ENCODE assay signal across 9 cellular contexts in genomic region chr2:37189452-37190153, GRCh38. TPM values are rescaled to one million over a fixed set of nuclear protein-coding genes. Genes with fewer than 3 reads are reported as not detected.
DNase-seq lines count a peak whose midpoint lies in the region; ATAC-seq and TF ChIP-seq lines count a peak whose summit lies in the region.
"Had no signal": no experiment of that assay in that cellular context is flagged by ENCODE, and none has a peak within 500 bp of the region (broad histone marks: within the 10 kb centered on the region; RNA-seq: fewer than 3 reads in every experiment).

No MANE protein-coding gene starts in this region.

- H4K20me1 ChIP-seq in MM.1S (ENCODE audit: insufficient read depth, low read length): no peaks in the 10 kb centered on the region

- no peak overlapping the region for H3K4me2 ChIP-seq in MM.1S (ENCODE audit: low read depth, low read length)

- no peaks in the 10 kb centered on the region for H3K9me2 ChIP-seq in MM.1S (replicated peaks; ENCODE audit: insufficient read depth, low read length)

- no peak overlapping the region for H2AFZ ChIP-seq in MM.1S (ENCODE audit: low read length)

- H3K9ac ChIP-seq in MM.1S (ENCODE audit: low read length): no peak overlapping the region

- H3K27ac ChIP-seq in MM.1S (ENCODE audit: low read length): no peak overlapping the region
- H3K27ac ChIP-seq: heart left ventricle had no signal

- no peaks in the 10 kb centered on the region for H3K27me3 ChIP-seq in MM.1S (replicated peaks; ENCODE audit: insufficient read depth, low read length)

- no peak for ATAC-seq in HG03565 (IDR thresholded peaks at IDR 0.05; ENCODE audit: unreplicated experiment)
- ATAC-seq in GM21717 (IDR thresholded peaks at IDR 0.05; ENCODE audit: unreplicated experiment): no peak
- no peak for ATAC-seq in HG03025 (IDR thresholded peaks at IDR 0.05; ENCODE audit: low FRiP score, unreplicated experiment)

- peak; percentile 67 for DNase-seq in GM04504 (ENCODE audit: low read depth)
- peak; percentile 88 for DNase-seq in NCI-H460 (ENCODE audit: extremely low read depth, low read depth)
- DNase-seq in dermis blood vessel endothelial cell: peak; percentile 70
- DNase-seq in non-pigmented ciliary epithelial cell (ENCODE audit: low read depth): peak; percentile 79
- no peak for DNase-seq in MM.1S
- DNase-seq: heart left ventricle had no signal

- H3K4me1 ChIP-seq in MM.1S (ENCODE audit: low read length): no peaks in the 10 kb centered on the region
- H3K4me1 ChIP-seq: heart left ventricle had no signal

- H3K4me3 ChIP-seq in MM.1S (ENCODE audit: low read length): no peak overlapping the region
- H3K4me3 ChIP-seq: heart left ventricle had no signal

- H3K36me3 ChIP-seq in MM.1S (replicated peaks; ENCODE audit: insufficient read depth, low read length): no peaks in the 10 kb centered on the region
- H3K36me3 ChIP-seq: heart left ventricle had no signal

- no peak for TF ChIP-seq CTCF in MM.1S (IDR thresholded peaks at IDR 0.05; ENCODE audit: low read length)

- H3K9me3 ChIP-seq in MM.1S (replicated peaks; ENCODE audit: insufficient read depth, low read length): no peaks in the 10 kb centered on the region
- H3K9me3 ChIP-seq: heart left ventricle had no signal

- H3K79me2 ChIP-seq in MM.1S (ENCODE audit: low read length): no peaks in the 10 kb centered on the region

- H3F3A ChIP-seq in MM.1S (ENCODE audit: insufficient read depth, low read length): no peaks in the 10 kb centered on the region

RNA-seq across cellular contexts. Expression of gene SULT6B1, which starts 1.1 kb away (rescaled TPM):
- total RNA-seq in NCI-H460 (2014; rRNA removed; shearing (Covaris generic)): not detected in 2 replicates
- not detected in 2 replicates for polyA plus RNA-seq in NCI-H460 (2014; cell fraction: nucleus; rRNA removed)
- total RNA-seq in dermis blood vessel endothelial cell: not detected in 2 replicates
- total RNA-seq: heart left ventricle had no signal
- polyA plus RNA-seq: heart left ventricle had no signal

RNA-seq across cellular contexts. Expression of gene CEBPZOS, which starts 6.7 kb away (rescaled TPM):
- 61.2 and 69.0 TPM in 2 replicates for total RNA-seq in NCI-H460 (2014; rRNA removed; shearing (Covaris generic))
- 52.3 and 75.8 TPM in 2 replicates for polyA plus RNA-seq in NCI-H460 (2014; cell fraction: nucleus; rRNA removed)
- total RNA-seq in dermis blood vessel endothelial cell: 10.6 and 13.8 TPM in 2 replicates

RNA-seq across cellular contexts. Expression of gene EIF2AK2, which starts 32.8 kb away (rescaled TPM):
- total RNA-seq in NCI-H460 (2014; rRNA removed; shearing (Covaris generic)): 28.4 and 31.8 TPM in 2 replicates
- 15.2 and 27.1 TPM in 2 replicates for polyA plus RNA-seq in NCI-H460 (2014; cell fraction: nucleus; rRNA removed)
- total RNA-seq in dermis blood vessel endothelial cell: 18.9 and 33.2 TPM in 2 replicates

RNA-seq across cellular contexts. Expression of gene CEBPZ, which starts 41.8 kb away (rescaled TPM):
- 68.6 and 70.5 TPM in 2 replicates for total RNA-seq in NCI-H460 (2014; rRNA removed; shearing (Covaris generic))
- polyA plus RNA-seq in NCI-H460 (2014; cell fraction: nucleus; rRNA removed): 35.1 and 75.7 TPM in 2 replicates
- 56.0 and 63.5 TPM in 2 replicates for total RNA-seq in dermis blood vessel endothelial cell

RNA-seq across cellular contexts. Expression of gene NDUFAF7, which starts 41.9 kb away (rescaled TPM):
- total RNA-seq in NCI-H460 (2014; rRNA removed; shearing (Covaris generic)): 16.6 and 21.0 TPM in 2 replicates
- polyA plus RNA-seq in NCI-H460 (2014; cell fraction: nucleus; rRNA removed): 67.0 and 69.9 TPM in 2 replicates
- 11.3 and 15.7 TPM in 2 replicates for total RNA-seq in dermis blood vessel endothelial cell
